Comparison of ENCODE assay signal across 8 cellular contexts in the genomic region with DNA sequence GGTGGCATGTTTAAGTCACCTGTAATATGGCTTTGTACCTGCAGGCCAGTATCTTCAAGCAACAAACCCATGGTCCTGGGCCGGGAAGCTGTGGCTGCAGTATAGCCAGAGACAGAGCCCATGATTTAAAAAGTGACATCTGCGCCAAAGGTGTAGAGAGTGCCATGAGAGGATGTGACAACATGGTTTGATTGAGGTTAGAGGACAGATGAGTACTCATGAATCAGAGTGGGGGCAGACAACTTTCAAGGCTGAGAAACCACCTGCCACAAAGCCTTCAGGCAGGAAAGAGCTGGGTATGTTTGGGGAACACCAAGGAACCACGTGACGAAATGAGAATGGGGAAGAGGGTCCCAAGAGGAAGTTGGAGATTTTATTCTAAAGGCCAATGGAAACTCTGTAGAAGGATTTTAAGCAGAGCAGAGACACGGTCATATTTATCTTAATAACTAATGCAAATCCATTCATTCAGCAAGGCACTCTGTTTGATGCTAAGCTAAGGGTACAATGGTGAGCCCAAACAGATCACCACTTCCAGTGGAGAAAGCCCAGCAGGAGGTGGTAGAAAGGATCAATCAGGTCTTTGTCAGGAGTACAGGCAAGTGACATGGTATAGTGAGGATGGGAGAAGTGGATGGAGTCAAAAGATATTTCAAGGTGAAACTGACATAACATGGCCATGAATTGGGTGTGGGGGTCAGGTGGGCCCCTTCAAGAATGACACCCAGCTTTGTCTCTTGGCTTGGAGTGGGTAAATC. TPM values are rescaled to one million over a fixed set of nuclear protein-coding genes. Genes with fewer than 3 reads are reported as not detected.
DNase-seq lines count a peak whose midpoint lies in the region; ATAC-seq and TF ChIP-seq lines count a peak whose summit lies in the region.

No MANE protein-coding gene starts in this region.

- peaks cover 5% of the 10 kb centered on the region for H3K9me3 Mint-ChIP-seq in activated CD4-positive, alpha-beta T cell treated with anti-CD3 and anti-CD28 coated beads for 36 hours (ENCODE audit: low read depth)
- H3K9me3 Mint-ChIP-seq in activated naive CD4-positive, alpha-beta T cell treated with anti-CD3 and anti-CD28 coated beads, Interleukin-2, amount 50 U/mL, for 72 hours = peaks cover 5 to 6% of the 10 kb centered on the region in 2 donors

- no peak for TF ChIP-seq POLR2A in NB4 (IDR thresholded peaks at IDR 0.05; ENCODE audit: extremely low read depth, insufficient read length)
- TF ChIP-seq POLR2A in stomach (IDR thresholded peaks at IDR 0.05) = no peak
- TF ChIP-seq POLR2A in esophagus muscularis mucosa (IDR thresholded peaks at IDR 0.05; ENCODE audit: low read depth) = no peak

- TF ChIP-seq CTCF in NB4 (IDR thresholded peaks at IDR 0.05; ENCODE audit: low read depth, low read length) (no peak), stomach (IDR thresholded peaks at IDR 0.05) (no peak), esophagus muscularis mucosa (IDR thresholded peaks at IDR 0.05) (no peak)

- peak overlapping the region; percentile 79 for H3K27ac Mint-ChIP-seq in activated CD4-positive, alpha-beta T cell treated with anti-CD3 and anti-CD28 coated beads for 36 hours
- H3K27ac Mint-ChIP-seq in activated naive CD4-positive, alpha-beta T cell treated with anti-CD3 and anti-CD28 coated beads, Interleukin-2, amount 50 U/mL, for 72 hours = peak overlapping the region; percentile 48 to 70

- H3K36me3 ChIP-seq in stomach = peaks cover 4 to 26% (median 16%) of the 10 kb centered on the region in 4 donors
- H3K36me3 ChIP-seq in esophagus muscularis mucosa = peaks cover 0 to 26% (median 13%) of the 10 kb centered on the region in 4 donors

- H3K27ac ChIP-seq in stomach (peak overlapping the region in 3 of 5 donors; percentile 23 to 89 (median 88)), esophagus muscularis mucosa (replicated peaks in 1 of 4) (no peak overlapping the region)

- DNase-seq in activated CD4-positive, alpha-beta T cell treated with anti-CD3 and anti-CD28 coated beads for 36 hours = peak; percentile 67
- DNase-seq in activated CD4-positive, alpha-beta T cell treated with anti-CD3 and anti-CD28 coated beads, Interleukin-2, amount 50 U/mL, for 1 hour = no peak
- DNase-seq in NB4 (ENCODE audit: low read depth) (peak; percentile 65), stomach (no peak), esophagus muscularis mucosa (ENCODE audit: extremely low spot score) (no peak), NCI-H446 (lab: John Stamatoyannopoulos, UW) (no peak)
- peak in 1 of 2 donors; percentile 35 for DNase-seq in activated naive CD4-positive, alpha-beta T cell treated with anti-CD3 and anti-CD28 coated beads, Interleukin-2, amount 50 U/mL, for 72 hours (ENCODE audit: low spot score in 2 of 2)

- H3K27me3 ChIP-seq in stomach = no peaks in the 10 kb centered on the region
- H3K27me3 ChIP-seq in esophagus muscularis mucosa = no peaks in the 10 kb centered on the region

- peaks cover 64% of the 10 kb centered on the region for H3K4me1 Mint-ChIP-seq in activated CD4-positive, alpha-beta T cell treated with anti-CD3 and anti-CD28 coated beads for 36 hours

- H3K9me3 ChIP-seq in stomach (no peaks in the 10 kb centered on the region), esophagus muscularis mucosa (no peaks in the 10 kb centered on the region)

- H3K4me3 ChIP-seq in NB4 (ENCODE audit: low read depth, low read length) (no peak overlapping the region), stomach (no peak overlapping the region), esophagus muscularis mucosa (no peak overlapping the region)

- intact Hi-C loops in activated CD4-positive, alpha-beta T cell treated with anti-CD3 and anti-CD28 coated beads for 36 hours (cut with DNase I, micrococcal nuclease) = loop anchor here (1.0 to 2.0 kb wide), 3 partner anchors 14 to 77 kb away; a partner anchor contains a TSS
- intact Hi-C loops in stomach (cut with DNase I; ENCODE audit: low total_unique reads) (no loop called here), esophagus muscularis mucosa (cut with DNase I) (no loop called here)

- peaks cover 37 to 62% (median 37%) of the 10 kb centered on the region in 4 donors for H3K4me1 ChIP-seq in stomach
- peaks cover 20 to 27% (median 25%) of the 10 kb centered on the region in 4 donors for H3K4me1 ChIP-seq in esophagus muscularis mucosa

- no peaks in the 10 kb centered on the region for H3K27me3 Mint-ChIP-seq in activated CD4-positive, alpha-beta T cell treated with anti-CD3 and anti-CD28 coated beads for 36 hours

- WGBS in stomach, 5 donors = 69 to 79% (median 77%) methylated on average over 5 of the region's 5 CpGs
- WGBS in esophagus muscularis mucosa = 69% methylated on average over 5 of the region's 5 CpGs

- TF ChIP-seq EP300 in stomach (IDR thresholded peaks at IDR 0.05) (no peak), esophagus muscularis mucosa (IDR thresholded peaks at IDR 0.05) (no peak)

- peak; percentile 76 for ATAC-seq in activated CD4-positive, alpha-beta T cell treated with anti-CD3 and anti-CD28 coated beads for 36 hours
- ATAC-seq in activated naive CD4-positive, alpha-beta T cell treated with anti-CD3 and anti-CD28 coated beads, Interleukin-2, amount 50 U/mL, for 72 hours = peak; percentile 68 to 78
- ATAC-seq in HG03521 (IDR thresholded peaks at IDR 0.05; ENCODE audit: unreplicated experiment) = no peak

- no peak overlapping the region for H3K4me3 Mint-ChIP-seq in activated CD4-positive, alpha-beta T cell treated with anti-CD3 and anti-CD28 coated beads for 36 hours

- CTCF ChIA-PET in activated CD4-positive, alpha-beta T cell treated with anti-CD3 and anti-CD28 coated beads for 36 hours (lab: Charles Lee) = interaction anchor here (0.6 to 2.4 kb wide), 6 partner anchors 14 to 766 kb away, joined by 3 to 10 read pairs (median 4); no protein-coding TSS in a partner anchor

- POLR2A ChIA-PET in activated CD4-positive, alpha-beta T cell treated with anti-CD3 and anti-CD28 coated beads for 36 hours (lab: Charles Lee) = interaction anchor here (0.6 to 1.2 kb wide), 5 partner anchors 17 to 85 kb away, joined by 3 to 6 read pairs (median 3); no protein-coding TSS in a partner anchor

- H3K36me3 Mint-ChIP-seq in activated CD4-positive, alpha-beta T cell treated with anti-CD3 and anti-CD28 coated beads for 36 hours (ENCODE audit: low read depth) = peaks cover 37% of the 10 kb centered on the region
- H3K36me3 Mint-ChIP-seq in activated naive CD4-positive, alpha-beta T cell treated with anti-CD3 and anti-CD28 coated beads, Interleukin-2, amount 50 U/mL, for 72 hours = peaks cover 9 to 23% of the 10 kb centered on the region in 2 donors

RNA-seq across cellular contexts. Expression of a gene that starts 3.4 kb away (rescaled TPM):
- total RNA-seq in activated CD4-positive, alpha-beta T cell treated with anti-CD3 and anti-CD28 coated beads for 36 hours = 10 to 100 TPM; 25.1 to 26.3 TPM
- total RNA-seq in activated naive CD4-positive, alpha-beta T cell treated with anti-CD3 and anti-CD28 coated beads, Interleukin-2, amount 50 U/mL, for 72 hours = 10 to 100 TPM; 32.9 to 45.7 TPM
- total RNA-seq in stomach = 100 to 1,000 TPM in 3 of 5 donors, 10 to 100 TPM in 2; 13.8 to 205 (median 101) TPM
- 10 to 100 TPM; 15.8 to 18.5 (median 15.8) TPM for polyA plus RNA-seq in stomach
- 10 to 100 TPM; 20.0 to 27.1 (median 23.5) TPM for total RNA-seq in esophagus muscularis mucosa

RNA-seq across cellular contexts. Expression of a gene that starts 18.4 kb away (rescaled TPM):
- 1 to 10 TPM; 7.5 to 9.5 TPM for total RNA-seq in activated CD4-positive, alpha-beta T cell treated with anti-CD3 and anti-CD28 coated beads for 36 hours
- 1 to 10 TPM; 7.6 to 9.8 TPM for total RNA-seq in activated naive CD4-positive, alpha-beta T cell treated with anti-CD3 and anti-CD28 coated beads, Interleukin-2, amount 50 U/mL, for 72 hours
- total RNA-seq in stomach = 10 to 100 TPM; 10.7 to 80.5 (median 17.2) TPM
- 10 to 100 TPM; 14.0 to 21.8 (median 17.6) TPM for polyA plus RNA-seq in stomach
- total RNA-seq in esophagus muscularis mucosa = 1 to 10 TPM; 4.6 to 7.6 (median 6.4) TPM

RNA-seq across cellular contexts. Expression of a gene that starts 18.5 kb away (rescaled TPM):
- total RNA-seq in activated CD4-positive, alpha-beta T cell treated with anti-CD3 and anti-CD28 coated beads for 36 hours = under 1 TPM in 1 of 2 experiments, not detected in 1; 0.09 TPM
- not detected for total RNA-seq in activated naive CD4-positive, alpha-beta T cell treated with anti-CD3 and anti-CD28 coated beads, Interleukin-2, amount 50 U/mL, for 72 hours
- total RNA-seq in stomach (1 to 10 TPM in 3 of 5 donors, not detected in 2; 1.4 to 8.6 (median 3.2) TPM), esophagus muscularis mucosa (1 to 10 TPM; 2.2 to 9.2 (median 5.5) TPM)
- 1 to 10 TPM; 1.0 to 4.0 (median 2.7) TPM for polyA plus RNA-seq in stomach

RNA-seq across cellular contexts. Expression of a gene that starts 24.1 kb away (rescaled TPM):
- 10 to 100 TPM; 12.0 to 14.7 TPM for total RNA-seq in activated CD4-positive, alpha-beta T cell treated with anti-CD3 and anti-CD28 coated beads for 36 hours
- total RNA-seq in activated naive CD4-positive, alpha-beta T cell treated with anti-CD3 and anti-CD28 coated beads, Interleukin-2, amount 50 U/mL, for 72 hours = 10 to 100 TPM; 10.8 to 11.5 TPM
- 1 to 10 TPM; 1.4 to 9.3 (median 6.8) TPM for total RNA-seq in stomach
- polyA plus RNA-seq in stomach = 1 to 10 TPM; 2.3 to 3.2 (median 2.6) TPM
- total RNA-seq in esophagus muscularis mucosa = 1 to 10 TPM; 5.3 to 6.4 (median 5.9) TPM

Comparison
In these comparisons a context has a peak if more than half of its experiments do, and no peak if none do; other contexts are left out.
1. DNase-seq: peak in activated CD4-positive, alpha-beta T cell treated with anti-CD3 and anti-CD28 coated beads for 36 hours (single experiment) and NB4 (single experiment); none in activated CD4-positive, alpha-beta T cell treated with anti-CD3 and anti-CD28 coated beads, Interleukin-2, amount 50 U/mL, for 1 hour (single experiment), stomach (single experiment), esophagus muscularis mucosa (single experiment) and NCI-H446 (0 of 2).
2. H3K27ac ChIP-seq: peak in stomach (3 of 5); none in esophagus muscularis mucosa (0 of 4).
3. intact Hi-C loops: an anchor here in activated CD4-positive, alpha-beta T cell treated with anti-CD3 and anti-CD28 coated beads for 36 hours (1.0 to 2.0 kb wide); none called in stomach and esophagus muscularis mucosa.